ENCODE assay signal across 8 cellular contexts in the genomic region with DNA sequence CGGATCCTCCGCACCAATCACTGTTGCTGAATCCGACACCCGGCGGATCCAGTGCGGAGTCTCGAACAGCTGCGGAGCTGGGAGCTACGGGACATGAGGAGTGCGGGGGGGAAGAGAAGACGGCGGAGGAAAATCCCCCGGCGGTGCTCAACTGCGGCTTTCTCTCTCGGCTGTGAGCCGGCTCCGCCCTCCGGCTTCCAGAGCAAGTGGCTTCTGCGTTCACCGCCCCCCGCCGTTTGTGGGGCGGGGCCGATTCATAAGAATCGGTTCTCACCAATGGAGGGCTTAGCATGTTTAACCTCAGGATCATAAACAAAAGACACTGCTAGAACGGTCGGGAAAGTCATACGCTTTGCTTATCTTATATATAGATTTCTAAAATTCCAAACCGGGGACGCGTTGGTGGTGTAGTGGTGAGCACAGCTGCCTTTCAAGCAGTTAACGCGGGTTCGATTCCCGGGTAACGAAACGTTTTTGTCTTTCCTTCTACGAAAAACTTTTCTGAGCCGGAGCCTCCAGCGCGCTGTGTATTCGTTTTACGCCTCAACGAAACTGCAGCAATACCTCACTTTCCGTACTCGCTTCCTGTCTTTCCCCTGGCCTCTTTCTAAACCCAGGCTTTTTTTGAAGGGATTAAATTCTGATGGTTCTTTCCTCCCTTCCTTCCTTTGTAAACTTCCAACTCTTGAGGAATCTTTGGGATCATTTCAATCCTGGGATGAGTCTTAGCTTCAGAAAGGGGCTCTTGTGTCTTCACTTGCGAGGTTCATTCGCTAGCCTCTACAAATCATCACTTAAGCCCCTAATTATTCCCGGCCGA. TPM values are rescaled to one million over a fixed set of nuclear protein-coding genes. Genes with fewer than 3 reads are reported as not detected.
A peak's percentile ranks its signal among the peaks of the same experiment; 100 is the strongest.
DNase-seq lines count a peak whose midpoint lies in the region; ATAC-seq, FAIRE-seq and TF ChIP-seq lines count a peak whose summit lies in the region.
"Not testable (repeated sequence)": the region's sequence is repeated elsewhere in the genome, so short reads cannot be mapped to it uniquely, and the experiment has no call there.

No MANE protein-coding gene starts in this region.

- H3K9ac ChIP-seq in OCI-LY1 (ENCODE audit: low read length): peak overlapping the region; percentile 40
- H3K9ac ChIP-seq in endothelial cell of umbilical vein (replicated peaks; ENCODE audit: extremely low read depth, insufficient read depth, low read length): peak overlapping the region; percentile 47

- H3K27me3 ChIP-seq in OCI-LY1 (ENCODE audit: insufficient read depth, low read length); endothelial cell of umbilical vein (ENCODE audit: control insufficient read depth in 2 of 2, insufficient read depth in 2 of 2, low read length in 2 of 2): not testable (repeated sequence)

- DNase-seq in Caki2 (ENCODE audit: low read depth) (peak; percentile 99), HUDEP-2 (lab: John Stamatoyannopoulos, UW; ENCODE audit: unreplicated experiment in 76 of 76) (peak in 75 of 76 experiments; percentile 64 to 98 (median 93)), activated T-cell treated with anti-CD3 and anti-CD28 coated beads for 24 hours (ENCODE audit: low read depth) (peak; percentile 89), endothelial cell of umbilical vein (ENCODE audit: low read depth, low spot score) (peak; percentile 98), mesenteric fat pad (ENCODE audit: low spot score) (peak; percentile 95)
- peak; percentile 92 for DNase-seq in stimulated activated CD8-positive, alpha-beta memory T cell treated with anti-CD3 and anti-CD28 coated beads, Interleukin-12 subunit alpha, Interleukin-12 subunit beta, amount 100 ng/mL, for 24 hours (ENCODE audit: extremely low read depth)

- not testable (repeated sequence) for TF ChIP-seq CTCF in OCI-LY1 (IDR thresholded peaks at IDR 0.05; ENCODE audit: low read length); endothelial cell of umbilical vein (IDR thresholded peaks at IDR 0.05; ENCODE audit: extremely low read depth in 1 of 2, insufficient read depth in 1 of 2, low read depth in 1 of 2, low read length in 2 of 2)

- H3K27ac ChIP-seq in OCI-LY1 (ENCODE audit: low read depth, low read length, poor library complexity, severe bottlenecking): not testable (repeated sequence)
- H3K27ac ChIP-seq in endothelial cell of umbilical vein (ENCODE audit: insufficient read depth, low read depth, low read length): peak overlapping the region; percentile 57

- peak overlapping the region; percentile 89 for H3K4me2 ChIP-seq in OCI-LY1 (ENCODE audit: low read length)
- H3K4me2 ChIP-seq in endothelial cell of umbilical vein (ENCODE audit: insufficient read depth, low read length): peak overlapping the region; percentile 85

- H3K9me3 ChIP-seq in OCI-LY1 (ENCODE audit: low read length); endothelial cell of umbilical vein (replicated peaks; ENCODE audit: control insufficient read depth, insufficient read depth, low read length): not testable (repeated sequence)

- dilution Hi-C loops in endothelial cell of umbilical vein (cut with MboI; ENCODE audit: extremely low pct_ligation_motif_present, low sequenced_read_pairs): not testable (repeated sequence)

- TSS peak; percentile 94 for BruUV-seq in endothelial cell of umbilical vein (replicated peaks; lab: Mats Ljungman, UMichigan)

- CTCF ChIA-PET in endothelial cell of umbilical vein (lab: Charles Lee): interaction anchor here (1.3 to 1.6 kb wide), 2 partner anchors 125 to 127 kb away, joined by 3 to 4 read pairs; no protein-coding TSS in a partner anchor

- in situ Hi-C loops in Caki2 (cut with HindIII; ENCODE audit: low pct_unique_long_range_greater_than_20kb, low sequenced_read_pairs): not testable (repeated sequence)

- H3K4me3 ChIP-seq in OCI-LY1 (ENCODE audit: low read depth, low read length, poor library complexity, severe bottlenecking) (peak overlapping the region; percentile 64), endothelial cell of umbilical vein (replicated peaks in 1 of 3; ENCODE audit: insufficient read depth in 1 of 3, low read depth in 1 of 3, low read length in 3 of 3) (peak overlapping the region in 2 of 3 experiments; percentile 45 to 87)

- TF ChIP-seq POLR2A in endothelial cell of umbilical vein (IDR thresholded peaks at IDR 0.05; ENCODE audit: low read depth, low read length): not testable (repeated sequence)

- H4K20me1 ChIP-seq in OCI-LY1 (ENCODE audit: insufficient read depth, low read length); endothelial cell of umbilical vein (replicated peaks; ENCODE audit: control insufficient read depth, extremely low read depth, insufficient read depth, low read length): not testable (repeated sequence)

- not testable (repeated sequence) for H3K4me1 ChIP-seq in OCI-LY1 (ENCODE audit: insufficient read depth, low read length, severe bottlenecking); endothelial cell of umbilical vein (ENCODE audit: control insufficient read depth, extremely low read depth, insufficient read depth, low read length)

- POLR2A ChIA-PET in endothelial cell of umbilical vein (lab: Charles Lee): not testable (repeated sequence)

- H3K79me2 ChIP-seq in OCI-LY1 (ENCODE audit: insufficient read depth, low read length); endothelial cell of umbilical vein (ENCODE audit: control insufficient read depth, insufficient read depth, low read length): not testable (repeated sequence)

- H2AFZ ChIP-seq in OCI-LY1 (ENCODE audit: low read length): peak overlapping the region; percentile 94; the same call in 1 of the 2 replicates
- peak overlapping the region; percentile 27 for H2AFZ ChIP-seq in endothelial cell of umbilical vein (ENCODE audit: low read depth, low read length)

- intact Hi-C loops in endothelial cell of umbilical vein (cut with micrococcal nuclease): loop anchor here (1.0 to 2.0 kb wide), 3 partner anchors 9 to 88 kb away; partner anchors contain the start of gene HSPA6

- not testable (repeated sequence) for H3K36me3 ChIP-seq in OCI-LY1 (ENCODE audit: insufficient read depth, low read length); endothelial cell of umbilical vein (ENCODE audit: control insufficient read depth in 2 of 2, extremely low read depth in 1 of 2, insufficient read depth in 2 of 2, low read length in 2 of 2)

- not testable (repeated sequence) for H3F3A ChIP-seq in OCI-LY1 (ENCODE audit: insufficient read depth, low read length)

- peak; percentile 94 for ATAC-seq in GM21390 (IDR thresholded peaks at IDR 0.05; ENCODE audit: unreplicated experiment)

- peak; percentile 96 for FAIRE-seq in endothelial cell of umbilical vein (lab: Jason Lieb, UNC)

- H3K9me2 ChIP-seq in OCI-LY1 (ENCODE audit: low read depth, low read length): not testable (repeated sequence)

- H3K9me1 ChIP-seq in endothelial cell of umbilical vein (replicated peaks; ENCODE audit: control insufficient read depth, extremely low read depth, insufficient read depth, low read length): not testable (repeated sequence)

TF ChIP-seq in endothelial cell of umbilical vein, 7 proteins besides CTCF, POLR2A, EP300 and RAD21:
- TF ChIP-seq POLR2AphosphoS5 (IDR thresholded peaks at IDR 0.05; ENCODE audit: insufficient read depth, low read depth, low read length): peak; percentile 43
- TF ChIP-seq JUN (IDR thresholded peaks at IDR 0.05; ENCODE audit: borderline replicate concordance, insufficient read depth, insufficient read length, low read depth): peak; percentile 2

RNA-seq across cellular contexts. Expression of gene FCGR3B, which starts 18.4 kb away (rescaled TPM):
- not detected in 2 replicates for total RNA-seq in Caki2 (2014; rRNA removed; shearing (Covaris generic); ENCODE audit: low replicate concordance)
- total RNA-seq in endothelial cell of umbilical vein: not detected in 2 replicates
- not detected in 2 replicates for polyA plus RNA-seq in endothelial cell of umbilical vein
- not detected in 2 replicates for polyA plus RNA-seq in endothelial cell of umbilical vein (2011; cell fraction: cytosol; rRNA removed)
- polyA plus RNA-seq in endothelial cell of umbilical vein (2011; cell fraction: nucleus; rRNA removed): not detected in 2 replicates
- polyA plus RNA-seq in endothelial cell of umbilical vein (2012): not detected in 2 replicates
- not detected in 2 replicates for polyA minus RNA-seq in endothelial cell of umbilical vein
- polyA minus RNA-seq in endothelial cell of umbilical vein (2011; cell fraction: cytosol; rRNA and poly(A)+ RNA removed): not detected
- polyA minus RNA-seq in endothelial cell of umbilical vein (2011; cell fraction: nucleus; rRNA and poly(A)+ RNA removed): not detected in 2 replicates
- total RNA-seq in mesenteric fat pad: 10.9 TPM

RNA-seq across cellular contexts. Expression of gene FCGR2B, which starts 50.4 kb away (rescaled TPM):
- total RNA-seq in Caki2 (2014; rRNA removed; shearing (Covaris generic); ENCODE audit: low replicate concordance): not detected in 2 replicates
- not detected in 2 replicates for total RNA-seq in endothelial cell of umbilical vein
- not detected in 2 replicates for polyA plus RNA-seq in endothelial cell of umbilical vein
- 0.07 TPM in 1 of 2 replicates, not detected in the other for polyA plus RNA-seq in endothelial cell of umbilical vein (2011; cell fraction: cytosol; rRNA removed)
- polyA plus RNA-seq in endothelial cell of umbilical vein (2011; cell fraction: nucleus; rRNA removed): not detected in 2 replicates
- polyA plus RNA-seq in endothelial cell of umbilical vein (2012): not detected in 2 replicates
- polyA minus RNA-seq in endothelial cell of umbilical vein: 0.13 TPM in 1 of 2 replicates, not detected in the other
- not detected for polyA minus RNA-seq in endothelial cell of umbilical vein (2011; cell fraction: cytosol; rRNA and poly(A)+ RNA removed)
- not detected in 2 replicates for polyA minus RNA-seq in endothelial cell of umbilical vein (2011; cell fraction: nucleus; rRNA and poly(A)+ RNA removed)
- total RNA-seq in mesenteric fat pad: 43.4 TPM

Comparison
In these comparisons a context has a peak if more than half of its experiments do, and no peak if none do; other contexts are left out.
1. RNA of gene FCGR3B, which starts 18.4 kb away (total RNA-seq): 10.9 TPM in mesenteric fat pad (single experiment); not detected in Caki2 and not detected in endothelial cell of umbilical vein; every median in the first group is over 10 times any median in the second.
2. RNA of gene FCGR2B, which starts 50.4 kb away (total RNA-seq): 43.4 TPM in mesenteric fat pad (single experiment); not detected in Caki2 and not detected in endothelial cell of umbilical vein; every median in the first group is over 10 times any median in the second.
3. Peak in every context shown above with its lines, with median percentiles within 50 percentile points of each other: DNase-seq.